ENCODE assay signal across 23 cellular contexts in genomic region chr3:98796334-98796733, GRCh38. TPM values are rescaled to one million over a fixed set of nuclear protein-coding genes. Genes with fewer than 3 reads are reported as not detected.
A peak's percentile ranks its signal among the peaks of the same experiment; 100 is the strongest.
DNase-seq lines count a peak whose midpoint lies in the region; ATAC-seq and TF ChIP-seq lines count a peak whose summit lies in the region.
"Had no signal": no experiment of that assay in that cellular context is flagged by ENCODE, and none has a peak within 500 bp of the region (broad histone marks: within the 10 kb centered on the region; RNA-seq: fewer than 3 reads in every experiment).

No MANE protein-coding gene starts in this region.

- H3K9me3 Mint-ChIP-seq in endodermal cell: no peaks in the 10 kb centered on the region
- H3K9me3 Mint-ChIP-seq: CD4-positive, alpha-beta T cell had no signal

- H2AFZ ChIP-seq in HCT116 (ENCODE audit: low read depth, low read length, poor library complexity, severe bottlenecking) (no peak overlapping the region), mesenchymal stem cell (ENCODE audit: low read depth, low read length) (no peak overlapping the region)

- no peak for TF ChIP-seq RAD21 in HCT116 (IDR thresholded peaks at IDR 0.05; ENCODE audit: low read depth)

- H2BK5ac ChIP-seq in mesenchymal stem cell (ENCODE audit: low read depth, low read length, poor library complexity, severe bottlenecking): no peak overlapping the region

- H3K27ac ChIP-seq in HCT116 (ENCODE audit: low read depth, low read length) (no peak overlapping the region), endodermal cell (ENCODE audit: low read depth, low read length) (no peak overlapping the region), mesenchymal stem cell (ENCODE audit: low read length, poor library complexity, severe bottlenecking) (peak overlapping the region; percentile 23), sigmoid colon (no peak overlapping the region)
- H3K27ac ChIP-seq: 22Rv1, BLaER1, SJSA1 had no signal

- POLR2A ChIA-PET in HCT116 (lab: Charles Lee): no interaction called here

- peaks cover 39% of the 10 kb centered on the region for H3K36me3 Mint-ChIP-seq in endodermal cell (ENCODE audit: low read depth)

- no peaks in the 10 kb centered on the region for H3K4me1 Mint-ChIP-seq in endodermal cell

- no peak overlapping the region for H3K23ac ChIP-seq in mesenchymal stem cell (ENCODE audit: low read length in 2 of 2)

- H4K8ac ChIP-seq in mesenchymal stem cell (ENCODE audit: low read length): no peak overlapping the region

- TF ChIP-seq POLR2A in HCT116 (IDR thresholded peaks at IDR 0.05; ENCODE audit: borderline replicate concordance, extremely low read depth, insufficient read depth, insufficient read length) (no peak), sigmoid colon (IDR thresholded peaks at IDR 0.05) (no peak)

- no peak overlapping the region for H3K4ac ChIP-seq in mesenchymal stem cell (ENCODE audit: low read depth in 1 of 2, low read length in 2 of 2)

- H3K27me3 ChIP-seq in HCT116 (ENCODE audit: insufficient read depth, low read length): no peaks in the 10 kb centered on the region
- H3K27me3 ChIP-seq in endodermal cell (ENCODE audit: control insufficient read depth, insufficient read depth, low read length, poor library complexity, severe bottlenecking): no peaks in the 10 kb centered on the region
- H3K27me3 ChIP-seq in mesenchymal stem cell (ENCODE audit: control insufficient read depth in 1 of 2, insufficient read depth in 1 of 2, low read length in 2 of 2): no peaks in the 10 kb centered on the region
- H3K27me3 ChIP-seq in sigmoid colon: no peaks in the 10 kb centered on the region
- H3K27me3 ChIP-seq: BLaER1, SJSA1 had no signal

- no peaks in the 10 kb centered on the region for H3K4me1 ChIP-seq in HCT116 (ENCODE audit: control insufficient read depth in 1 of 2, insufficient read depth in 2 of 2, low read length in 2 of 2)
- H3K4me1 ChIP-seq in endodermal cell (ENCODE audit: control insufficient read depth, insufficient read depth, low read length): no peaks in the 10 kb centered on the region
- H3K4me1 ChIP-seq in mesenchymal stem cell (ENCODE audit: control insufficient read depth, insufficient read depth, low read depth, low read length): peaks cover 3% of the 10 kb centered on the region
- no peaks in the 10 kb centered on the region for H3K4me1 ChIP-seq in sigmoid colon
- H3K4me1 ChIP-seq: BLaER1, SJSA1 had no signal

- intact Hi-C loops in HCT116 (cut with micrococcal nuclease) (loop anchor here (5.0 kb wide), 1 partner anchor 194 kb away; no protein-coding TSS in a partner anchor), sigmoid colon (cut with DNase I) (no loop called here)

- H2BK15ac ChIP-seq in mesenchymal stem cell (ENCODE audit: low read depth, poor library complexity, severe bottlenecking): no peak overlapping the region

- H3K4me2 ChIP-seq in HCT116 (ENCODE audit: low read length): no peak overlapping the region
- H3K4me2 ChIP-seq in mesenchymal stem cell (ENCODE audit: low read length, poor library complexity, severe bottlenecking): no peak overlapping the region
- H3K4me2 ChIP-seq: BLaER1 had no signal

- H3K9me3 ChIP-seq in HCT116 (ENCODE audit: control insufficient read depth in 1 of 2, insufficient read depth in 1 of 2, low read depth in 1 of 2, low read length in 2 of 2) (no peaks in the 10 kb centered on the region), endodermal cell (ENCODE audit: control insufficient read depth, low read length) (no peaks in the 10 kb centered on the region), mesenchymal stem cell (ENCODE audit: control insufficient read depth, low read length) (no peaks in the 10 kb centered on the region), sigmoid colon (no peaks in the 10 kb centered on the region)
- H3K9me3 ChIP-seq: BLaER1, Caco-2, SJSA1 had no signal

- H2AK5ac ChIP-seq in mesenchymal stem cell (ENCODE audit: low read length, severe bottlenecking): no peak overlapping the region

- no peak overlapping the region for H3K4me3 Mint-ChIP-seq in endodermal cell
- H3K4me3 Mint-ChIP-seq: CD4-positive, alpha-beta T cell had no signal

- no peak overlapping the region for H3K9ac ChIP-seq in HCT116 (ENCODE audit: low read length)
- no peak overlapping the region for H3K9ac ChIP-seq in endodermal cell (ENCODE audit: extremely low read depth, low read length, poor library complexity, severe bottlenecking)
- H3K9ac ChIP-seq in mesenchymal stem cell (ENCODE audit: low read length): no peak overlapping the region
- H3K9ac ChIP-seq: BLaER1 had no signal

- peaks cover 4% of the 10 kb centered on the region; the same call in 1 of the 2 replicates for H3K79me2 ChIP-seq in HCT116 (ENCODE audit: insufficient read depth, low read length)

- H4K91ac ChIP-seq in mesenchymal stem cell (ENCODE audit: low read length): no peak overlapping the region

- no peaks in the 10 kb centered on the region for H3K27me3 Mint-ChIP-seq in endodermal cell (ENCODE audit: insufficient read depth)

- no peak for TF ChIP-seq EP300 in sigmoid colon (IDR thresholded peaks at IDR 0.05)

- RAD21 ChIA-PET in HCT116 (lab: Charles Lee; ENCODE audit: low non-redundant PET in 1 of 2, low total read pairs in 2 of 2, uncharacterized antibody in 2 of 2, unreplicated experiment in 2 of 2): no interaction called here

- H2BK120ac ChIP-seq in mesenchymal stem cell (ENCODE audit: low read depth, low read length): no peak overlapping the region

- H3K4me3 ChIP-seq in HCT116 (replicated peaks in 1 of 2; ENCODE audit: low read depth in 1 of 2, low read length in 2 of 2) (no peak overlapping the region), endodermal cell (ENCODE audit: low read length) (no peak overlapping the region), mesenchymal stem cell (ENCODE audit: insufficient read depth in 1 of 2, low read depth in 1 of 2, low read length in 2 of 2) (no peak overlapping the region), sigmoid colon (no peak overlapping the region)
- H3K4me3 ChIP-seq: BLaER1, SJSA1 had no signal

- CTCF ChIA-PET in HCT116 (lab: Charles Lee): interaction anchor here (3.2 kb wide), 1 partner anchor 194 kb away, joined by 18 read pairs; no protein-coding TSS in a partner anchor

- TSS peak; percentile 3 for BruUV-seq in HCT116 (replicated peaks; lab: Mats Ljungman, UMichigan)

- H3K36me3 ChIP-seq in HCT116 (ENCODE audit: control insufficient read depth in 1 of 2, insufficient read depth in 2 of 2, low read length in 2 of 2) (peaks cover 30 to 50% of the 10 kb centered on the region in 2 experiments), endodermal cell (ENCODE audit: control insufficient read depth, insufficient read depth, low read length) (peaks cover 46% of the 10 kb centered on the region), mesenchymal stem cell (ENCODE audit: control insufficient read depth in 1 of 2, insufficient read depth in 2 of 2, low read depth in 1 of 2, low read length in 2 of 2) (peaks cover 23 to 82% of the 10 kb centered on the region in 2 experiments), sigmoid colon (peaks cover 4 to 59% (median 14%) of the 10 kb centered on the region in 4 donors)

- H3K14ac ChIP-seq in mesenchymal stem cell (ENCODE audit: low read length in 2 of 2): no peak overlapping the region

- no peaks in the 10 kb centered on the region for H3K9me2 ChIP-seq in HCT116 (ENCODE audit: insufficient read depth)

- no peak for TF ChIP-seq CTCF in HCT116 (IDR thresholded peaks at IDR 0.05 in 2 of 3, conservative IDR thresholded peaks at IDR 0.05 in 1 of 3; ENCODE audit: borderline replicate concordance in 1 of 3, insufficient read depth in 1 of 3, low read depth in 2 of 3, low read length in 2 of 3)
- no peak for TF ChIP-seq CTCF in endodermal cell (conservative IDR thresholded peaks at IDR 0.05)
- no peak for TF ChIP-seq CTCF in sigmoid colon (IDR thresholded peaks at IDR 0.05)

- peaks cover 3% of the 10 kb centered on the region; the same call in 1 of the 2 replicates for H4K20me1 ChIP-seq in HCT116 (ENCODE audit: insufficient read depth)
- H4K20me1 ChIP-seq: BLaER1 had no signal

- no peak overlapping the region for H3K18ac ChIP-seq in mesenchymal stem cell (ENCODE audit: low read depth in 1 of 2, low read length in 2 of 2)

- H3K27ac Mint-ChIP-seq in endodermal cell: peak overlapping the region; percentile 70
- H3K27ac Mint-ChIP-seq: CD4-positive, alpha-beta T cell had no signal

- no peaks in the 10 kb centered on the region for H3K79me1 ChIP-seq in mesenchymal stem cell (replicated peaks; ENCODE audit: low read length, poor library complexity, severe bottlenecking)

- ATAC-seq in HCT116: no peak

- DNase-seq in DMS153 treated with DMSO at 0.1 percent for 48 hours (lab: John Stamatoyannopoulos, UW; ENCODE audit: unreplicated experiment) (peak; percentile 1), DMS153 (lab: John Stamatoyannopoulos, UW) (no peak), HCT116 (ENCODE audit: low read depth, low spot score) (no peak), endodermal cell (no peak), mesenchymal stem cell (no peak), HCEC 1CT (no peak), sigmoid colon (no peak)
- no peak for DNase-seq in stimulated activated CD4-positive, alpha-beta T cell treated with anti-CD3 and anti-CD28 coated beads, Interleukin-1b, Interleukin-23, amount 100 ng/mL, for 48 hours
- DNase-seq: ACHN; Caco-2; CD4-positive, alpha-beta T cell; DMS 273 treated with DMSO at 0.1 percent for 48 hours; GDM1; GOT3; Kasumi-1; NCI-H1694; NCI-H2081 treated with DMSO at 0.1 percent for 48 hours; NCI-H446 treated with DMSO at 0.1 percent for 48 hours; NCI-H774; SW 1271 had no signal

- 63 to 89% methylated on average over 1 to 5 of the region's 5 CpGs for WGBS in endodermal cell (ENCODE audit: insufficient coverage in 1 of 2, insufficient read length in 1 of 2), 2 experiments
- WGBS in mesenchymal stem cell: 98% methylated on average over 2 of the region's 5 CpGs
- WGBS in sigmoid colon, 2 donors: 88% methylated on average over 5 of the region's 5 CpGs

- no peak overlapping the region for H2BK12ac ChIP-seq in mesenchymal stem cell (ENCODE audit: low read length in 2 of 2)

RNA-seq across cellular contexts. Expression of gene ST3GAL6, which starts 33.2 kb away (rescaled TPM):
- total RNA-seq in HCT116 (2021; ENCODE audit: unreplicated experiment) (10.6 TPM), endodermal cell (1 to 10 TPM; 8.1 to 9.9 TPM), sigmoid colon (10 to 100 TPM in 2 of 4 donors, 1 to 10 TPM in 2; 3.9 to 11.8 (median 9.9) TPM)
- polyA plus RNA-seq in HCT116 (2012): 2.1 and 3.6 TPM in 2 replicates
- 11.2 TPM for polyA plus RNA-seq in endodermal cell (2013, experiment 1 of 2)
- 9.0 TPM for polyA plus RNA-seq in endodermal cell (2013, experiment 2 of 2)
- polyA plus RNA-seq in mesenchymal stem cell (2013, experiment 1 of 2): 6.9 TPM
- 6.5 TPM for polyA plus RNA-seq in mesenchymal stem cell (2013, experiment 2 of 2)
- polyA plus RNA-seq in sigmoid colon: 1 to 10 TPM; 2.4 to 3.2 (median 2.4) TPM
- total RNA-seq: SJSA1 had no signal
